In the genomic region with DNA sequence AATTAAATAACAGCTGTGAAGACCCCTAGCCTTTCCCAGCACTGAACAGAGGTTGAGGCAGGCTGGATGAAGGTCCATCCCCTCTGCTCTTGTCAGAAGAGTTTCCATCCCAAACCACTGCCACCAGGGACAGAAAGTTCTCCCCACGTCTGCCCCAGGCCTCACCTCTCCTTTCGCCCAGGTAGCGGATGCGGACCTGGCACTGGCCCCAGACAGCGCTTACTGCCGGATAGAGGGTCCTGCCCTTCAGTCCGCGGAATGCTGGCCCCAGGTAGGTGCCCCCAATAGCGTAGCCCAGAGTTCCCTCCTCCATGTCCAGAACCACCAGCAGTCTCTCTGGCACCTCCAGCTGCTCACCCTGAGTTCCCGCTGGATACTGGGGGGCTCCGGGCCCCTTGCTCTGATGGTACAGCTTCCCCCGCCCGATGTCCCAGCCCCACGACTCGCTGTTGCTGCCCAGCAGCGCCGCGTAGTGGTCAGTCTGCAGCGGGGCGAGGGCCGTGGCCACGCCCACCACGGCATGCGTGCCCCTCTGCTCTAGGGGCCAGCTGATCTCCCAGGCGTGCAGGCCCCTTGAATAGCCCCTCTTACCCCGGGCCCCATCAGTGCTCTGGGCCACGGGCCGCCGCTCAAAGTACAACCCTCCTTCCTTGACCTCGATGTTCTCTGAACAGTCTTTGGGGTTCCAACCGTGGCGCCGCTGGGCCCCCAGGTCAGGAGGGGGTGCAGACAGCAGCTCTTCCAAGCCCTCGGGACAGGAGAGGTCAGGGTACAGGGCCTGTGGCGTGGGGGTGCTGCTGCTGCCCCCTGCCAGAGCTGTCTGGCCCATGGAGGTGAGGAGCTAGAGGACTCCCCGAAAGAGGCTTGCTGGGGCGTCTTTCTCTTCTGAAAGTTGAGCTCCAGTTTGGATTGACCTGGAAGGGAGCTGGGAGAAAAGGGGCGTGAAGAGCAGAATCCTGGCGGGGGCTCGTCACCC, we compare ENCODE assay signal across 8 cellular contexts. TPM values are rescaled to one million over a fixed set of nuclear protein-coding genes. Genes with fewer than 3 reads are reported as not detected.
DNase-seq lines count a peak whose midpoint lies in the region; ATAC-seq lines count a peak whose summit lies in the region.

No MANE protein-coding gene starts in this region.

- peak overlapping the region; percentile 94 for H3K4me3 Mint-ChIP-seq in activated CD8-positive, alpha-beta T cell treated with anti-CD3 and anti-CD28 coated beads, Interleukin-2, amount 10 ng/mL, durations not matched to agents 7 days and 5 days

- H3K4me3 ChIP-seq in effector memory CD4-positive, alpha-beta T cell (ENCODE audit: insufficient read depth, low read depth, low read length, poor library complexity, severe bottlenecking): peak overlapping the region; percentile 83
- H3K4me3 ChIP-seq in mesenchymal stem cell (ENCODE audit: insufficient read depth in 1 of 2, low read depth in 1 of 2, low read length in 2 of 2): peak overlapping the region; percentile 86 to 89

- H3K27ac ChIP-seq in effector memory CD4-positive, alpha-beta T cell (ENCODE audit: insufficient read depth, low read length, poor library complexity, severe bottlenecking): peak overlapping the region; percentile 82
- peak overlapping the region; percentile 90 for H3K27ac ChIP-seq in mesenchymal stem cell (ENCODE audit: low read length, poor library complexity, severe bottlenecking)

- CTCF ChIA-PET in activated CD8-positive, alpha-beta T cell treated with anti-CD3 and anti-CD28 coated beads, Interleukin-2, amount 10 ng/mL, durations not matched to agents 7 days and 5 days (lab: Charles Lee): interaction anchor here (0.7 to 6.1 kb wide), 39 partner anchors 8 to 302 kb away, joined by 3 to 121 read pairs (median 8); partner anchors contain the start of genes C12orf57, C1RL, CDCA3 and COPS7A

- no peaks in the 10 kb centered on the region for H3K9me3 ChIP-seq in effector memory CD4-positive, alpha-beta T cell (ENCODE audit: control insufficient read depth, low read length)
- H3K9me3 ChIP-seq in mesenchymal stem cell (ENCODE audit: control insufficient read depth, low read length): no peaks in the 10 kb centered on the region

- peak overlapping the region; percentile 39 for H2AK5ac ChIP-seq in mesenchymal stem cell (ENCODE audit: low read length, severe bottlenecking)

- H3K4me2 ChIP-seq in mesenchymal stem cell (ENCODE audit: low read length, poor library complexity, severe bottlenecking): peak overlapping the region; percentile 91

- peak overlapping the region; percentile 28 for H4K8ac ChIP-seq in mesenchymal stem cell (ENCODE audit: low read length)

- H3K4me1 ChIP-seq in effector memory CD4-positive, alpha-beta T cell (ENCODE audit: control insufficient read depth, insufficient read depth, low read length, poor library complexity, severe bottlenecking): peaks cover 38% of the 10 kb centered on the region
- H3K4me1 ChIP-seq in mesenchymal stem cell (ENCODE audit: control insufficient read depth, insufficient read depth, low read depth, low read length): peaks cover 20% of the 10 kb centered on the region

- H4K91ac ChIP-seq in mesenchymal stem cell (ENCODE audit: low read length): peak overlapping the region; percentile 34

- peak overlapping the region; percentile 97 for H3K9ac ChIP-seq in mesenchymal stem cell (ENCODE audit: low read length)

- ATAC-seq in HG02763 (IDR thresholded peaks at IDR 0.05; ENCODE audit: unreplicated experiment) (peak; percentile 25), GM18519 (IDR thresholded peaks at IDR 0.05; ENCODE audit: low FRiP score, unreplicated experiment) (no peak)
- peak; percentile 32 for ATAC-seq in activated CD8-positive, alpha-beta T cell treated with anti-CD3 and anti-CD28 coated beads, Interleukin-2, amount 10 ng/mL, durations not matched to agents 7 days and 5 days

- H3K36me3 ChIP-seq in effector memory CD4-positive, alpha-beta T cell (ENCODE audit: control insufficient read depth, insufficient read depth, low read length): peaks cover 12% of the 10 kb centered on the region
- peaks cover 27 to 43% of the 10 kb centered on the region in 2 experiments for H3K36me3 ChIP-seq in mesenchymal stem cell (ENCODE audit: control insufficient read depth in 1 of 2, insufficient read depth in 2 of 2, low read depth in 1 of 2, low read length in 2 of 2)

- H3K27ac Mint-ChIP-seq in activated CD8-positive, alpha-beta T cell treated with anti-CD3 and anti-CD28 coated beads, Interleukin-2, amount 10 ng/mL, durations not matched to agents 7 days and 5 days: peak overlapping the region; percentile 96

- peak; percentile 23 for DNase-seq in GF-D8 (lab: John Stamatoyannopoulos, UW)
- DNase-seq in NCI-H460 (ENCODE audit: extremely low read depth, low read depth): peak; percentile 62
- DNase-seq in activated CD8-positive, alpha-beta T cell treated with anti-CD3 and anti-CD28 coated beads, Interleukin-2, amount 10 ng/mL, durations not matched to agents 7 days and 5 days: peak; percentile 91
- DNase-seq in effector memory CD4-positive, alpha-beta T cell: peak; percentile 66 to 75 (median 71)
- DNase-seq in mesenchymal stem cell: peak; percentile 73
- peak; percentile 55 for DNase-seq in stimulated activated CD8-positive, alpha-beta memory T cell treated with anti-CD3 and anti-CD28 coated beads, Interleukin-12 subunit alpha, Interleukin-12 subunit beta, amount 100 ng/mL, for 24 hours (ENCODE audit: extremely low read depth)

- peaks cover 5% of the 10 kb centered on the region for H3K79me1 ChIP-seq in mesenchymal stem cell (replicated peaks; ENCODE audit: low read length, poor library complexity, severe bottlenecking)

- no peaks in the 10 kb centered on the region for H3K27me3 Mint-ChIP-seq in activated CD8-positive, alpha-beta T cell treated with anti-CD3 and anti-CD28 coated beads, Interleukin-2, amount 10 ng/mL, durations not matched to agents 7 days and 5 days (ENCODE audit: low read depth)

- WGBS in mesenchymal stem cell: 3% methylated on average over 36 of the region's 40 CpGs

- H3K4ac ChIP-seq in mesenchymal stem cell (ENCODE audit: low read depth in 1 of 2, low read length in 2 of 2): peak overlapping the region; percentile 9 to 81

- peak overlapping the region; percentile 22 for H2BK5ac ChIP-seq in mesenchymal stem cell (ENCODE audit: low read depth, low read length, poor library complexity, severe bottlenecking)

- H3K27me3 ChIP-seq in effector memory CD4-positive, alpha-beta T cell (replicated peaks; ENCODE audit: control insufficient read depth, insufficient read depth, low read length, poor library complexity, severe bottlenecking): no peaks in the 10 kb centered on the region
- H3K27me3 ChIP-seq in mesenchymal stem cell (ENCODE audit: control insufficient read depth in 1 of 2, insufficient read depth in 1 of 2, low read length in 2 of 2): no peaks in the 10 kb centered on the region

- peaks cover 66% of the 10 kb centered on the region for H3K36me3 Mint-ChIP-seq in activated CD8-positive, alpha-beta T cell treated with anti-CD3 and anti-CD28 coated beads, Interleukin-2, amount 10 ng/mL, durations not matched to agents 7 days and 5 days (ENCODE audit: low read depth)

- peak overlapping the region; percentile 53 for H2BK15ac ChIP-seq in mesenchymal stem cell (ENCODE audit: low read depth, poor library complexity, severe bottlenecking)

- H3K18ac ChIP-seq in mesenchymal stem cell (ENCODE audit: low read depth in 1 of 2, low read length in 2 of 2): peak overlapping the region; percentile 67 to 92

- H3K4me1 Mint-ChIP-seq in activated CD8-positive, alpha-beta T cell treated with anti-CD3 and anti-CD28 coated beads, Interleukin-2, amount 10 ng/mL, durations not matched to agents 7 days and 5 days (ENCODE audit: low read depth): peaks cover 59% of the 10 kb centered on the region

- H2BK120ac ChIP-seq in mesenchymal stem cell (ENCODE audit: low read depth, low read length): no peak overlapping the region

- H2BK12ac ChIP-seq in mesenchymal stem cell (ENCODE audit: low read length in 2 of 2): no peak overlapping the region

- POLR2A ChIA-PET in activated CD8-positive, alpha-beta T cell treated with anti-CD3 and anti-CD28 coated beads, Interleukin-2, amount 10 ng/mL, durations not matched to agents 7 days and 5 days (lab: Charles Lee): interaction anchor here (0.6 to 3.6 kb wide), 28 partner anchors 10 to 407 kb away, joined by 3 to 47 read pairs (median 5); partner anchors contain the start of genes C12orf57, CDCA3, COPS7A and MLF2

- peak overlapping the region in 1 of 2 experiments; percentile 98 for H3K23ac ChIP-seq in mesenchymal stem cell (ENCODE audit: low read length in 2 of 2)

- H2AFZ ChIP-seq in mesenchymal stem cell (ENCODE audit: low read depth, low read length): no peak overlapping the region

- peak overlapping the region; percentile 62 to 93 for H3K14ac ChIP-seq in mesenchymal stem cell (ENCODE audit: low read length in 2 of 2)

- no peaks in the 10 kb centered on the region for H3K9me3 Mint-ChIP-seq in activated CD8-positive, alpha-beta T cell treated with anti-CD3 and anti-CD28 coated beads, Interleukin-2, amount 10 ng/mL, durations not matched to agents 7 days and 5 days (ENCODE audit: insufficient read depth)

RNA-seq across cellular contexts. Expression of gene SPSB2, which starts 0.7 kb away (rescaled TPM):
- total RNA-seq in NCI-H460 (2014; rRNA removed; shearing (Covaris generic)): 8.1 and 9.1 TPM in 2 replicates
- 15.3 and 24.3 TPM in 2 replicates for polyA plus RNA-seq in NCI-H460 (2014; cell fraction: nucleus; rRNA removed)
- total RNA-seq in activated CD8-positive, alpha-beta T cell treated with anti-CD3 and anti-CD28 coated beads, Interleukin-2, amount 10 ng/mL, durations not matched to agents 7 days and 5 days: 10 to 100 TPM in 1 of 2 experiments, 1 to 10 TPM in 1; 10.0 to 11.2 TPM
- 6.3 TPM for polyA plus RNA-seq in mesenchymal stem cell (2013, experiment 1 of 2)
- 6.7 TPM for polyA plus RNA-seq in mesenchymal stem cell (2013, experiment 2 of 2)

RNA-seq across cellular contexts. Expression of gene TPI1, which starts 5.0 kb away (rescaled TPM):
- 885 and 1,221 TPM in 2 replicates for total RNA-seq in NCI-H460 (2014; rRNA removed; shearing (Covaris generic))
- 1,065 and 1,085 TPM in 2 replicates for polyA plus RNA-seq in NCI-H460 (2014; cell fraction: nucleus; rRNA removed)
- 1,000 to 10,000 TPM; 1,505 to 1,545 TPM for total RNA-seq in activated CD8-positive, alpha-beta T cell treated with anti-CD3 and anti-CD28 coated beads, Interleukin-2, amount 10 ng/mL, durations not matched to agents 7 days and 5 days
- 589 TPM for polyA plus RNA-seq in mesenchymal stem cell (2013, experiment 1 of 2)
- 572 TPM for polyA plus RNA-seq in mesenchymal stem cell (2013, experiment 2 of 2)

RNA-seq across cellular contexts. Expression of gene USP5, which starts 20.4 kb away (rescaled TPM):
- total RNA-seq in NCI-H460 (2014; rRNA removed; shearing (Covaris generic)): 30.7 and 33.5 TPM in 2 replicates
- 67.9 and 95.4 TPM in 2 replicates for polyA plus RNA-seq in NCI-H460 (2014; cell fraction: nucleus; rRNA removed)
- 100 to 1,000 TPM; 105 to 108 TPM for total RNA-seq in activated CD8-positive, alpha-beta T cell treated with anti-CD3 and anti-CD28 coated beads, Interleukin-2, amount 10 ng/mL, durations not matched to agents 7 days and 5 days
- polyA plus RNA-seq in mesenchymal stem cell (2013, experiment 1 of 2): 77.2 TPM
- 74.0 TPM for polyA plus RNA-seq in mesenchymal stem cell (2013, experiment 2 of 2)

RNA-seq across cellular contexts. Expression of gene CDCA3, which starts 21.3 kb away (rescaled TPM):
- 31.6 and 33.4 TPM in 2 replicates for total RNA-seq in NCI-H460 (2014; rRNA removed; shearing (Covaris generic))
- 85.6 and 88.5 TPM in 2 replicates for polyA plus RNA-seq in NCI-H460 (2014; cell fraction: nucleus; rRNA removed)
- total RNA-seq in activated CD8-positive, alpha-beta T cell treated with anti-CD3 and anti-CD28 coated beads, Interleukin-2, amount 10 ng/mL, durations not matched to agents 7 days and 5 days: 100 to 1,000 TPM; 103 to 115 TPM
- 7.1 TPM for polyA plus RNA-seq in mesenchymal stem cell (2013, experiment 1 of 2)
- 6.9 TPM for polyA plus RNA-seq in mesenchymal stem cell (2013, experiment 2 of 2)

RNA-seq across cellular contexts. Expression of gene GNB3, which starts 31.6 kb away (rescaled TPM):
- 1.5 and 2.3 TPM in 2 replicates for total RNA-seq in NCI-H460 (2014; rRNA removed; shearing (Covaris generic))
- polyA plus RNA-seq in NCI-H460 (2014; cell fraction: nucleus; rRNA removed): 11.7 and 21.3 TPM in 2 replicates
- total RNA-seq in activated CD8-positive, alpha-beta T cell treated with anti-CD3 and anti-CD28 coated beads, Interleukin-2, amount 10 ng/mL, durations not matched to agents 7 days and 5 days: under 1 TPM in 1 of 2 experiments, not detected in 1; 0.08 TPM
- 6.0 TPM for polyA plus RNA-seq in mesenchymal stem cell (2013, experiment 1 of 2)
- 6.0 TPM for polyA plus RNA-seq in mesenchymal stem cell (2013, experiment 2 of 2)

Comparison
In these comparisons a context has a peak if more than half of its experiments do, and no peak if none do; other contexts are left out.
1. DNase-seq: peak in every context shown above with its lines; median percentile 91 in activated CD8-positive, alpha-beta T cell treated with anti-CD3 and anti-CD28 coated beads, Interleukin-2, amount 10 ng/mL, durations not matched to agents 7 days and 5 days; 73 in mesenchymal stem cell; 71 in effector memory CD4-positive, alpha-beta T cell; 62 in NCI-H460; 55 in stimulated activated CD8-positive, alpha-beta memory T cell treated with anti-CD3 and anti-CD28 coated beads, Interleukin-12 subunit alpha, Interleukin-12 subunit beta, amount 100 ng/mL, for 24 hours; 23 in GF-D8.